In the genomic region with DNA sequence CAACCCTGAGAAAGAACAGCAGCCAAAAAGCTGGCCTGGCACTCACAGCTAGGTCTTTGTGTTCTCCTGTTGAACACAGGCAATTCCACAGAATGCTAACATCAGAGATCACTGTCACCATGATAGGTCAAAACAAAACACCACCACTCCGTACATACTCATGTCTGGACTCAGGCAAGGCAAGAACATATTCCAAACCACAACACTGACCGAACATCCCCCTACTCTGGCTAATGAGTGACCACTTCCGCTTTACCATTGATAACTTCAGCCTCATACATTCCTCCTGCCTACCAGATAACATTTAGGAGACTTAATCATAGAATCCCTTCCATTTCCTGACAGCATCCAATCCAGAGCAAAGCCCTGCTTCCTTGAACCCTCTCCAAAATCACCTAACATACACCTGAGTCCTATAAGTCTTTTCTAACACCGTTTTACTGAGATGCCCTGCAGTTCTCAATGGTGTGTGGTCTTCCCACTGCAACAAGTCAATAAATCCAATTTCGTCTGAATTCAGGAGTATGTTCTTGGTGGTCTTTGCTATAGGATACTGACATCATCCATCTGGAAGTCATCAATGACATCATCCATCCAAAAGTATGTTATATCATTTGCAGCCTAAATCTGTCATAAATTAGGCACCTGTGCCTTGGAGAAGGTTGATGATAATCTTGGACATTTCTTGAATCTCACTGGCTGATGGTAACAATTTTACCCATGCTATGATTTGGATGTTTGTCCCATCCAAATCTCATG, we compare ENCODE assay signal across 24 cellular contexts. TPM values are rescaled to one million over a fixed set of nuclear protein-coding genes. Genes with fewer than 3 reads are reported as not detected.
DNase-seq lines count a peak whose midpoint lies in the region; ATAC-seq and TF ChIP-seq lines count a peak whose summit lies in the region.
"Had no signal": no experiment of that assay in that cellular context is flagged by ENCODE, and none has a peak within 500 bp of the region (broad histone marks: within the 10 kb centered on the region; RNA-seq: fewer than 3 reads in every experiment).

No MANE protein-coding gene starts in this region.

- no peak for ATAC-seq in HG03095 (IDR thresholded peaks at IDR 0.05; ENCODE audit: unreplicated experiment)
- ATAC-seq: GM12878, Panc1 had no signal

- H3K27me3 Mint-ChIP-seq in T-helper 1 cell treated with Interleukin-12 subunit alpha and Interleukin-12 subunit beta and Interleukin-4 antibody, amounts not matched to agents 30 μg/mL and 1 μg/mL, for 36 hours (ENCODE audit: low read depth): no peaks in the 10 kb centered on the region
- no peaks in the 10 kb centered on the region for H3K27me3 Mint-ChIP-seq in CD4-positive, alpha-beta memory T cell
- no peaks in the 10 kb centered on the region for H3K27me3 Mint-ChIP-seq in nephron progenitor cell (ENCODE audit: low read depth, poor library complexity)
- H3K27me3 Mint-ChIP-seq: IgD-negative memory B cell had no signal

- peak overlapping the region; percentile 9 for H3K27ac Mint-ChIP-seq in T-helper 1 cell treated with Interleukin-12 subunit alpha and Interleukin-12 subunit beta and Interleukin-4 antibody, amounts not matched to agents 30 μg/mL and 1 μg/mL, for 36 hours
- peak overlapping the region in 3 of 7 donors; percentile 3 to 73 (median 13) for H3K27ac Mint-ChIP-seq in CD4-positive, alpha-beta memory T cell
- H3K27ac Mint-ChIP-seq in nephron progenitor cell: no peak overlapping the region
- H3K27ac Mint-ChIP-seq: HFFc6 had no signal

- H3K27ac ChIP-seq in thyroid gland: peak overlapping the region in 2 of 3 donors; percentile 55 to 63
- no peak overlapping the region for H3K27ac ChIP-seq in CD4-positive, alpha-beta memory T cell (ENCODE audit: low read depth, low read length)

- WGBS in thyroid gland, 2 donors: 93 to 94% methylated on average over 5 of the region's 5 CpGs

- no peaks in the 10 kb centered on the region for H3K9me3 Mint-ChIP-seq in T-helper 1 cell treated with Interleukin-12 subunit alpha and Interleukin-12 subunit beta and Interleukin-4 antibody, amounts not matched to agents 30 μg/mL and 1 μg/mL, for 36 hours
- H3K9me3 Mint-ChIP-seq in CD4-positive, alpha-beta memory T cell: peaks cover 0 to 2% (median 0%) of the 10 kb centered on the region in 8 donors
- H3K9me3 Mint-ChIP-seq in nephron progenitor cell: no peaks in the 10 kb centered on the region
- H3K9me3 Mint-ChIP-seq: HFFc6, IgD-negative memory B cell had no signal

- POLR2A ChIA-PET in CD4-positive, alpha-beta memory T cell (lab: Charles Lee; ENCODE audit: partially characterized antibody): interaction anchor here (0.8 kb wide), 1 partner anchor 127 kb away, joined by 3 read pairs; a partner anchor contains a TSS

- CTCF ChIA-PET in CD4-positive, alpha-beta memory T cell (lab: Charles Lee; ENCODE audit: partially characterized antibody): interaction anchor here (0.9 to 2.0 kb wide), 3 partner anchors 16 to 160 kb away, joined by 3 to 7 read pairs (median 3); no protein-coding TSS in a partner anchor

- no peaks in the 10 kb centered on the region for H3K9me3 ChIP-seq in thyroid gland
- H3K9me3 ChIP-seq in CD4-positive, alpha-beta memory T cell (ENCODE audit: control insufficient read depth in 1 of 2, low read length in 2 of 2): no peaks in the 10 kb centered on the region
- H3K9me3 ChIP-seq: SK-N-SH had no signal

- no peak overlapping the region for H3K4me3 ChIP-seq in thyroid gland (replicated peaks in 1 of 3)
- H3K4me3 ChIP-seq in CD4-positive, alpha-beta memory T cell (ENCODE audit: low read length in 2 of 2): no peak overlapping the region
- H3K4me3 ChIP-seq: GM12878 had no signal

- no peak for DNase-seq in T-helper 1 cell
- DNase-seq in OCI-M1 (lab: John Stamatoyannopoulos, UW): peak; percentile 42
- DNase-seq in glomerular visceral epithelial cell (ENCODE audit: extremely low spot score): peak; percentile 18
- DNase-seq in thyroid gland: no peak
- DNase-seq in CD4-positive, alpha-beta memory T cell: no peak
- no peak for DNase-seq in nephron progenitor cell
- DNase-seq: AML-193, COR-L47, DND-41, HFFc6, Karpas-422, MV-4-11, NCI-H1105 treated with DMSO at 0.1 percent for 48 hours, NCI-H2029 treated with DMSO at 0.1 percent for 48 hours, NCI-H226, NCI-H510A treated with DMSO at 0.1 percent for 48 hours, NCI-H748 treated with DMSO at 0.1 percent for 48 hours, SIG-M5, SK-N-SH had no signal

- intact Hi-C loops in thyroid gland (cut with DNase I): no loop called here
- intact Hi-C loops in CD4-positive, alpha-beta memory T cell (cut with micrococcal nuclease): no loop called here

- no peaks in the 10 kb centered on the region for H3K27me3 ChIP-seq in thyroid gland
- H3K27me3 ChIP-seq in CD4-positive, alpha-beta memory T cell (ENCODE audit: insufficient read depth, low read length): no peaks in the 10 kb centered on the region

- no peak for TF ChIP-seq POLR2A in thyroid gland (IDR thresholded peaks at IDR 0.05)

- no peak overlapping the region for H3K4me3 Mint-ChIP-seq in T-helper 1 cell treated with Interleukin-12 subunit alpha and Interleukin-12 subunit beta and Interleukin-4 antibody, amounts not matched to agents 30 μg/mL and 1 μg/mL, for 36 hours
- H3K4me3 Mint-ChIP-seq in CD4-positive, alpha-beta memory T cell: no peak overlapping the region
- no peak overlapping the region for H3K4me3 Mint-ChIP-seq in nephron progenitor cell
- H3K4me3 Mint-ChIP-seq: HFFc6, IgD-negative memory B cell had no signal

- peaks cover 15 to 34% of the 10 kb centered on the region in 2 donors for H3K4me1 ChIP-seq in thyroid gland
- no peaks in the 10 kb centered on the region for H3K4me1 ChIP-seq in CD4-positive, alpha-beta memory T cell (ENCODE audit: insufficient read depth, low read length)

- peaks cover 13% of the 10 kb centered on the region for H3K4me1 Mint-ChIP-seq in T-helper 1 cell treated with Interleukin-12 subunit alpha and Interleukin-12 subunit beta and Interleukin-4 antibody, amounts not matched to agents 30 μg/mL and 1 μg/mL, for 36 hours (ENCODE audit: low read depth)
- H3K4me1 Mint-ChIP-seq in CD4-positive, alpha-beta memory T cell: peaks cover 0 to 5% (median 2%) of the 10 kb centered on the region in 4 donors
- H3K4me1 Mint-ChIP-seq in nephron progenitor cell: peaks cover 1% of the 10 kb centered on the region
- H3K4me1 Mint-ChIP-seq: IgD-negative memory B cell had no signal

- TF ChIP-seq CTCF in thyroid gland (IDR thresholded peaks at IDR 0.05): no peak
- TF ChIP-seq CTCF in nephron progenitor cell (IDR thresholded peaks at IDR 0.05): no peak

- peaks cover 68% of the 10 kb centered on the region for H3K36me3 Mint-ChIP-seq in T-helper 1 cell treated with Interleukin-12 subunit alpha and Interleukin-12 subunit beta and Interleukin-4 antibody, amounts not matched to agents 30 μg/mL and 1 μg/mL, for 36 hours (ENCODE audit: low read depth)
- H3K36me3 Mint-ChIP-seq in CD4-positive, alpha-beta memory T cell: peaks cover 63 to 91% of the 10 kb centered on the region in 2 donors
- H3K36me3 Mint-ChIP-seq in nephron progenitor cell (ENCODE audit: low read depth): peaks cover 51% of the 10 kb centered on the region

- peaks cover 14 to 51% of the 10 kb centered on the region in 2 donors for H3K36me3 ChIP-seq in thyroid gland
- H3K36me3 ChIP-seq in CD4-positive, alpha-beta memory T cell (ENCODE audit: insufficient read depth, low read length): peaks cover 58% of the 10 kb centered on the region

RNA-seq across cellular contexts. Expression of a gene that starts 23.7 kb away (rescaled TPM):
- total RNA-seq in thyroid gland: 100 to 1,000 TPM in 2 of 4 donors, 10 to 100 TPM in 2; 61.6 to 109 (median 89.9) TPM
- 10 to 100 TPM; 32.2 to 35.5 TPM for total RNA-seq in CD4-positive, alpha-beta memory T cell
- 10 to 100 TPM; 39.2 to 43.0 TPM for polyA plus RNA-seq in CD4-positive, alpha-beta memory T cell

Comparison
In these comparisons a context has a peak if more than half of its experiments do, and no peak if none do; other contexts are left out.
1. DNase-seq: peak in OCI-M1 (single experiment) and glomerular visceral epithelial cell (single experiment); none in T-helper 1 cell (0 of 5), thyroid gland (0 of 2), CD4-positive, alpha-beta memory T cell (0 of 5) and nephron progenitor cell (single experiment).